Comparison of ENCODE assay signal across 8 cellular contexts in genomic region chr12:74689071-74689655, GRCh38.
DNase-seq lines count a peak whose midpoint lies in the region; ATAC-seq and TF ChIP-seq lines count a peak whose summit lies in the region.

No MANE protein-coding gene starts in this region.

- no peak overlapping the region for H3K4me2 ChIP-seq in H9 (ENCODE audit: insufficient read depth, insufficient read length, low read length)

- no peaks in the 10 kb centered on the region for H3K9me3 ChIP-seq in CD4-positive, CD25-positive, alpha-beta regulatory T cell (ENCODE audit: control insufficient read depth in 2 of 2, low read length in 2 of 2)
- H3K9me3 ChIP-seq in H9 (ENCODE audit: control insufficient read depth, low read depth, low read length) (no peaks in the 10 kb centered on the region), ascending aorta (no peaks in the 10 kb centered on the region)

- no peaks in the 10 kb centered on the region for H4K20me1 ChIP-seq in H9 (ENCODE audit: control insufficient read depth, insufficient read depth, insufficient read length)

- no peak overlapping the region for H2AFZ ChIP-seq in H9 (ENCODE audit: low read length)

- H3K27me3 ChIP-seq in CD4-positive, CD25-positive, alpha-beta regulatory T cell (ENCODE audit: control insufficient read depth, insufficient read depth, low read length), result no peaks in the 10 kb centered on the region
- H3K27me3 ChIP-seq in H9 (ENCODE audit: insufficient read depth, low read length) (no peaks in the 10 kb centered on the region), ascending aorta (no peaks in the 10 kb centered on the region)

- no peak overlapping the region for H2AK5ac ChIP-seq in H9 (ENCODE audit: insufficient read length, low read length)

- H3K27ac ChIP-seq in CD4-positive, CD25-positive, alpha-beta regulatory T cell (ENCODE audit: insufficient read depth, low read length, poor library complexity, severe bottlenecking), result no peak overlapping the region
- no peak overlapping the region for H3K27ac ChIP-seq in H9 (ENCODE audit: insufficient read length, low read depth, low read length)
- no peak overlapping the region for H3K27ac ChIP-seq in ascending aorta

- no peaks in the 10 kb centered on the region for H3K4me1 Mint-ChIP-seq in CD4-positive, CD25-positive, alpha-beta regulatory T cell
- H3K4me1 Mint-ChIP-seq in H9 (peaks cover 0 to 5% of the 10 kb centered on the region in 2 experiments; a peak in 2 of 4 replicates), MCF 10A (ENCODE audit: insufficient read depth, unreplicated experiment) (no peaks in the 10 kb centered on the region)
- H3K4me1 Mint-ChIP-seq in stimulated activated naive B cell treated with anti-CD40 and anti-IgM and Interleukin-4, amounts not matched to agents 10 μg/mL and 1 μg/mL and 100 μg/mL, for 72 hours, result no peaks in the 10 kb centered on the region

- no CpG with 5 or more reads among the region's 3 CpGs for WGBS in H9 (ENCODE audit: extremely low coverage, insufficient read length, low lambda C conversion rate)

- H3K14ac ChIP-seq in H9 (ENCODE audit: insufficient read depth, low read length), result no peak overlapping the region

- TF ChIP-seq CTCF in H9 (conservative IDR thresholded peaks at IDR 0.05), result peak; percentile 76
- peak; percentile 59 for TF ChIP-seq CTCF in MCF 10A (IDR thresholded peaks at IDR 0.05; ENCODE audit: unreplicated experiment)
- peak in 1 of 3 experiments; percentile 42 for TF ChIP-seq CTCF in ascending aorta (IDR thresholded peaks at IDR 0.05)

- H2BK5ac ChIP-seq in H9 (ENCODE audit: insufficient read length, low read length), result no peak overlapping the region

- DNase-seq in CD4-positive, CD25-positive, alpha-beta regulatory T cell, result peak in 2 of 3 donors; percentile 14 to 39
- no peak for DNase-seq in H9
- peak; percentile 8 for DNase-seq in NCI-H2196 treated with DMSO at 0.1 percent for 48 hours (lab: John Stamatoyannopoulos, UW; ENCODE audit: unreplicated experiment)
- peak; percentile 59 for DNase-seq in MCF 10A (ENCODE audit: unreplicated experiment)
- DNase-seq in medulla oblongata (ENCODE audit: extremely low spot score), result peak; percentile 41
- DNase-seq in ascending aorta (ENCODE audit: low spot score in 2 of 2), result no peak
- no peak for DNase-seq in stimulated activated naive B cell treated with anti-CD40 and anti-IgM and Interleukin-4, amounts not matched to agents 10 μg/mL and 1 μg/mL and 100 μg/mL, for 72 hours

- no peaks in the 10 kb centered on the region for H3K36me3 ChIP-seq in CD4-positive, CD25-positive, alpha-beta regulatory T cell (ENCODE audit: control insufficient read depth, insufficient read depth, low read length)
- H3K36me3 ChIP-seq in ascending aorta, result no peaks in the 10 kb centered on the region

- no peak overlapping the region for H2BK20ac ChIP-seq in H9 (ENCODE audit: low read depth, low read length, poor library complexity, severe bottlenecking)

- H4K5ac ChIP-seq in H9 (ENCODE audit: insufficient read length, low read depth, low read length), result no peak overlapping the region

- no peak overlapping the region for H3T11ph ChIP-seq in H9 (ENCODE audit: low read length)

- H3K23me2 ChIP-seq in H9 (ENCODE audit: insufficient read length, low read depth, low read length, poor library complexity, severe bottlenecking), result no peaks in the 10 kb centered on the region

- H2BK12ac ChIP-seq in H9 (ENCODE audit: insufficient read length, low read depth, low read length), result no peak overlapping the region

- no peak overlapping the region for H3K9ac ChIP-seq in H9 (ENCODE audit: extremely low read depth, insufficient read length, low read length)

- no peak overlapping the region for H4K91ac ChIP-seq in H9 (ENCODE audit: insufficient read length, low read depth, low read length)

- no peak overlapping the region for H3K4me3 ChIP-seq in CD4-positive, CD25-positive, alpha-beta regulatory T cell (ENCODE audit: low read depth, low read length)
- no peak overlapping the region for H3K4me3 ChIP-seq in ascending aorta

- POLR2A ChIA-PET in MCF 10A (lab: Yijun Ruan, JAX), result interaction anchor here (0.6 to 1.3 kb wide), 2 partner anchors 782 to 822 kb away, joined by 3 read pairs; partner anchors contain the start of gene KRR1

- no TSS peak for BruUV-seq in MCF 10A (replicated peaks; lab: Mats Ljungman, UMichigan)

- H3K18ac ChIP-seq in H9 (ENCODE audit: insufficient read length, low read depth, low read length), result no peak overlapping the region

- no peak overlapping the region for H3K4me3 Mint-ChIP-seq in CD4-positive, CD25-positive, alpha-beta regulatory T cell
- H3K4me3 Mint-ChIP-seq in H9 (no peak overlapping the region), MCF 10A (ENCODE audit: unreplicated experiment) (no peak overlapping the region)
- H3K4me3 Mint-ChIP-seq in stimulated activated naive B cell treated with anti-CD40 and anti-IgM and Interleukin-4, amounts not matched to agents 10 μg/mL and 1 μg/mL and 100 μg/mL, for 72 hours, result no peak overlapping the region

- no peak overlapping the region for H3K27ac Mint-ChIP-seq in CD4-positive, CD25-positive, alpha-beta regulatory T cell
- no peak overlapping the region for H3K27ac Mint-ChIP-seq in H9
- H3K27ac Mint-ChIP-seq in MCF 10A (ENCODE audit: low read depth, unreplicated experiment), result no peak overlapping the region
- H3K27ac Mint-ChIP-seq in stimulated activated naive B cell treated with anti-CD40 and anti-IgM and Interleukin-4, amounts not matched to agents 10 μg/mL and 1 μg/mL and 100 μg/mL, for 72 hours, result no peak overlapping the region

- H3K4ac ChIP-seq in H9 (ENCODE audit: low read depth, low read length), result no peak overlapping the region

- peaks cover 0 to 4% (median 0%) of the 10 kb centered on the region in 7 donors for H3K9me3 Mint-ChIP-seq in CD4-positive, CD25-positive, alpha-beta regulatory T cell
- H3K9me3 Mint-ChIP-seq in H9 (peaks cover 5 to 15% of the 10 kb centered on the region in 2 experiments; a peak in 4 of 5 replicates), MCF 10A (ENCODE audit: unreplicated experiment) (peaks cover 8% of the 10 kb centered on the region)
- peaks cover 0 to 6% of the 10 kb centered on the region in 2 donors for H3K9me3 Mint-ChIP-seq in stimulated activated naive B cell treated with anti-CD40 and anti-IgM and Interleukin-4, amounts not matched to agents 10 μg/mL and 1 μg/mL and 100 μg/mL, for 72 hours

- H3K4me1 ChIP-seq in CD4-positive, CD25-positive, alpha-beta regulatory T cell (ENCODE audit: control insufficient read depth, insufficient read depth, low read length, poor library complexity, severe bottlenecking), result no peaks in the 10 kb centered on the region
- no peaks in the 10 kb centered on the region for H3K4me1 ChIP-seq in H9 (ENCODE audit: insufficient read depth, low read length)
- no peaks in the 10 kb centered on the region for H3K4me1 ChIP-seq in ascending aorta

- no peaks in the 10 kb centered on the region for H3K36me3 Mint-ChIP-seq in CD4-positive, CD25-positive, alpha-beta regulatory T cell
- H3K36me3 Mint-ChIP-seq in H9 (ENCODE audit: insufficient read depth in 1 of 3, low read depth in 3 of 3) (peaks cover 2 to 10% (median 5%) of the 10 kb centered on the region in 3 experiments; a peak in 4 of 7 replicates), MCF 10A (ENCODE audit: insufficient read depth, unreplicated experiment) (no peaks in the 10 kb centered on the region)
- no peaks in the 10 kb centered on the region for H3K36me3 Mint-ChIP-seq in stimulated activated naive B cell treated with anti-CD40 and anti-IgM and Interleukin-4, amounts not matched to agents 10 μg/mL and 1 μg/mL and 100 μg/mL, for 72 hours

- no peak overlapping the region for H3K56ac ChIP-seq in H9 (ENCODE audit: insufficient read length, low read depth, low read length)

- intact Hi-C loops in MCF 10A (cut with micrococcal nuclease) (loop anchor here (1.0 kb wide), 3 partner anchors 115 to 817 kb away; no protein-coding TSS in a partner anchor), ascending aorta (cut with DNase I) (no loop called here)

- H3K23ac ChIP-seq in H9 (ENCODE audit: insufficient read length, low read depth, low read length), result no peak overlapping the region

- no peak for ATAC-seq in CD4-positive, CD25-positive, alpha-beta regulatory T cell (ENCODE audit: low read depth in 2 of 2)
- ATAC-seq in HG03108 (IDR thresholded peaks at IDR 0.05; ENCODE audit: unreplicated experiment), result no peak
- no peak for ATAC-seq in stimulated activated naive B cell treated with anti-CD40 and anti-IgM and Interleukin-4, amounts not matched to agents 10 μg/mL and 1 μg/mL and 100 μg/mL, for 72 hours (replicated peaks)

- H2BK120ac ChIP-seq in H9 (ENCODE audit: low read depth, low read length, poor library complexity, severe bottlenecking), result no peak overlapping the region

- no peak overlapping the region for H2BK15ac ChIP-seq in H9 (ENCODE audit: low read depth, low read length)

- CTCF ChIA-PET in MCF 10A (lab: Yijun Ruan, JAX), result interaction anchor here (0.5 to 1.9 kb wide), 16 partner anchors 9 to 1767 kb away, joined by 3 to 15 read pairs (median 3); no protein-coding TSS in a partner anchor

- peaks cover 5% of the 10 kb centered on the region for H3K27me3 Mint-ChIP-seq in CD4-positive, CD25-positive, alpha-beta regulatory T cell
- H3K27me3 Mint-ChIP-seq in H9 (ENCODE audit: low read depth), result no peaks in the 10 kb centered on the region
- no peaks in the 10 kb centered on the region for H3K27me3 Mint-ChIP-seq in MCF 10A (ENCODE audit: insufficient read depth, unreplicated experiment)
- peaks cover 0 to 3% of the 10 kb centered on the region in 2 donors for H3K27me3 Mint-ChIP-seq in stimulated activated naive B cell treated with anti-CD40 and anti-IgM and Interleukin-4, amounts not matched to agents 10 μg/mL and 1 μg/mL and 100 μg/mL, for 72 hours

- H3K79me1 ChIP-seq in H9 (ENCODE audit: insufficient read depth, low read depth, low read length, poor library complexity, severe bottlenecking), result no peaks in the 10 kb centered on the region

- H4K8ac ChIP-seq in H9 (replicated peaks; ENCODE audit: insufficient read length, low read depth, low read length), result no peak overlapping the region

- H3K79me2 ChIP-seq in H9 (ENCODE audit: insufficient read depth, low read length), result no peaks in the 10 kb centered on the region

Comparison
In these comparisons a context has a peak if more than half of its experiments do, and no peak if none do; other contexts are left out.
1. DNase-seq: peak in CD4-positive, CD25-positive, alpha-beta regulatory T cell (2 of 3), NCI-H2196 treated with DMSO at 0.1 percent for 48 hours (single experiment), MCF 10A (single experiment) and medulla oblongata (single experiment); none in H9 (single experiment), ascending aorta (0 of 2) and stimulated activated naive B cell treated with anti-CD40 and anti-IgM and Interleukin-4, amounts not matched to agents 10 μg/mL and 1 μg/mL and 100 μg/mL, for 72 hours (single experiment).